Comparison of ENCODE assay signal across 8 cellular contexts in genomic region chr6:72621243-72622093, GRCh38. TPM values are rescaled to one million over a fixed set of nuclear protein-coding genes. Genes with fewer than 3 reads are reported as not detected.
A peak's percentile ranks its signal among the peaks of the same experiment; 100 is the strongest.
DNase-seq lines count a peak whose midpoint lies in the region; ATAC-seq and TF ChIP-seq lines count a peak whose summit lies in the region.

Gene KCNQ5 (plus strand): TSS chr6:72622064.

- CTCF ChIA-PET in WTC11 (lab: Charles Lee) = interaction anchor here (0.6 to 2.7 kb wide), 11 partner anchors 9 to 513 kb away, joined by 3 to 19 read pairs (median 3); no protein-coding TSS in a partner anchor

- no peaks in the 10 kb centered on the region for H3K36me3 ChIP-seq in tibial artery

- DNase-seq in WTC11 (ENCODE audit: low spot score) = peak; percentile 56
- DNase-seq in epithelial cell of esophagus (ENCODE audit: low read depth) = peak; percentile 20
- DNase-seq in natural killer cell = peak; percentile 17
- no peak for DNase-seq in tibial artery
- DNase-seq in HuH-7 (ENCODE audit: low spot score) = no peak

- POLR2A ChIA-PET in WTC11 (lab: Charles Lee) = interaction anchor here (0.6 kb wide), 1 partner anchor 21 kb away, joined by 4 read pairs; no protein-coding TSS in a partner anchor

- H3K4me3 Mint-ChIP-seq in WTC11 = peak within 1 kb of the TSS; percentile 84
- peak within 1 kb of the TSS; percentile 91 for H3K4me3 Mint-ChIP-seq in natural killer cell

- peak within 1 kb of the TSS; percentile 75 to 79 for H3K27ac ChIP-seq in tibial artery

- peaks cover 0 to 25% (median 12%) of the 10 kb centered on the region in 4 donors for H3K4me1 ChIP-seq in tibial artery

- H3K27me3 Mint-ChIP-seq in WTC11 (ENCODE audit: low read depth) = peaks cover 63% of the 10 kb centered on the region
- no peaks in the 10 kb centered on the region for H3K27me3 Mint-ChIP-seq in natural killer cell (ENCODE audit: low read depth in 2 of 2)

- H3K27me3 ChIP-seq in tibial artery = no peaks in the 10 kb centered on the region

- ATAC-seq in HG03442 (IDR thresholded peaks at IDR 0.05; ENCODE audit: unreplicated experiment) (peak; percentile 5), WTC11 (peak; percentile 31), natural killer cell (peak in 2 of 3 donors; percentile 1 to 4), HG02623 (IDR thresholded peaks at IDR 0.05; ENCODE audit: unreplicated experiment) (no peak)

- no peaks in the 10 kb centered on the region for H3K9me3 ChIP-seq in tibial artery

- peak; percentile 2 for TF ChIP-seq POLR2A in GM15510 (IDR thresholded peaks at IDR 0.05; ENCODE audit: borderline replicate concordance, extremely low read depth, insufficient read length)

- H3K9me3 Mint-ChIP-seq in WTC11 = no peaks in the 10 kb centered on the region
- H3K9me3 Mint-ChIP-seq in natural killer cell = no peaks in the 10 kb centered on the region

- H3K4me1 Mint-ChIP-seq in WTC11 (peaks cover 26% of the 10 kb centered on the region), natural killer cell (peaks cover 46 to 57% of the 10 kb centered on the region in 2 donors)

- H3K27ac Mint-ChIP-seq in WTC11 = no peak within 1 kb of the TSS
- peak within 1 kb of the TSS; percentile 68 to 85 for H3K27ac Mint-ChIP-seq in natural killer cell

- H3K4me3 ChIP-seq in epithelial cell of esophagus (ENCODE audit: low read length) = peak within 1 kb of the TSS; percentile 68
- peak within 1 kb of the TSS; percentile 63 to 76 for H3K4me3 ChIP-seq in tibial artery

- intact Hi-C loops in natural killer cell (cut with micrococcal nuclease) (no loop called here), tibial artery (cut with DNase I; ENCODE audit: low total_unique reads) (no loop called here)

- TF ChIP-seq CTCF in WTC11 (IDR thresholded peaks at IDR 0.05) (no peak), epithelial cell of esophagus (IDR thresholded peaks at IDR 0.05; ENCODE audit: insufficient read depth, low read depth, low read length, missing control alignments) (no peak), natural killer cell (IDR thresholded peaks at IDR 0.05) (no peak), tibial artery (IDR thresholded peaks at IDR 0.05) (no peak)

- H3K36me3 Mint-ChIP-seq in WTC11 (no peaks in the 10 kb centered on the region), natural killer cell (no peaks in the 10 kb centered on the region)

TF ChIP-seq in WTC11, 78 proteins besides CTCF, POLR2A, EP300 and RAD21 (continues in another document):
- TF ChIP-seq ARID4B (CRISPR knock-in tag; IDR thresholded peaks at IDR 0.05; ENCODE audit: borderline replicate concordance) = no peak
- no peak for TF ChIP-seq ATF1 (CRISPR knock-in tag; IDR thresholded peaks at IDR 0.05)
- TF ChIP-seq USF1 (CRISPR knock-in tag; IDR thresholded peaks at IDR 0.05) = no peak
- TF ChIP-seq ZNF423 (CRISPR knock-in tag; IDR thresholded peaks at IDR 0.05) = 0 out of 2 replicates have a peak, but pooled peaks have one; percentile 42
- TF ChIP-seq SOX15 (CRISPR knock-in tag; IDR thresholded peaks at IDR 0.05) = no peak
- no peak for TF ChIP-seq RELA (CRISPR knock-in tag; IDR thresholded peaks at IDR 0.05; ENCODE audit: borderline replicate concordance)
- TF ChIP-seq E2F5 (CRISPR knock-in tag; IDR thresholded peaks at IDR 0.05) = no peak
- TF ChIP-seq ZNF396 (CRISPR knock-in tag; IDR thresholded peaks at IDR 0.05; ENCODE audit: borderline replicate concordance) = no peak
- TF ChIP-seq MLX (CRISPR knock-in tag; IDR thresholded peaks at IDR 0.05) = no peak
- 0 out of 2 replicates have a peak, but pooled peaks have one; percentile 54 for TF ChIP-seq ZBTB21 (CRISPR knock-in tag; IDR thresholded peaks at IDR 0.05; ENCODE audit: borderline replicate concordance)
- TF ChIP-seq NR3C1 (CRISPR knock-in tag; conservative IDR thresholded peaks at IDR 0.05; ENCODE audit: low read depth) = no peak
- no peak for TF ChIP-seq FOXP4 (CRISPR knock-in tag; IDR thresholded peaks at IDR 0.05)
- no peak for TF ChIP-seq ZNF512 (CRISPR knock-in tag; IDR thresholded peaks at IDR 0.05; ENCODE audit: borderline replicate concordance)
- TF ChIP-seq IRF1 (CRISPR knock-in tag; IDR thresholded peaks at IDR 0.05) = no peak

RNA-seq across cellular contexts. Expression of gene KCNQ5, which starts in this region (rescaled TPM):
- total RNA-seq in WTC11 (2021) = 1.5 to 2.0 TPM (median 1.7 TPM) in 3 replicates
- 1 to 10 TPM; 8.2 to 9.7 (median 8.7) TPM for total RNA-seq in natural killer cell

Comparison
In these comparisons a context has a peak if more than half of its experiments do, and no peak if none do; other contexts are left out.
1. DNase-seq: peak in WTC11 (single experiment), epithelial cell of esophagus (single experiment) and natural killer cell (single experiment); none in tibial artery (0 of 2) and HuH-7 (single experiment).